Comparison of ENCODE assay signal across 31 cellular contexts in the genomic region with DNA sequence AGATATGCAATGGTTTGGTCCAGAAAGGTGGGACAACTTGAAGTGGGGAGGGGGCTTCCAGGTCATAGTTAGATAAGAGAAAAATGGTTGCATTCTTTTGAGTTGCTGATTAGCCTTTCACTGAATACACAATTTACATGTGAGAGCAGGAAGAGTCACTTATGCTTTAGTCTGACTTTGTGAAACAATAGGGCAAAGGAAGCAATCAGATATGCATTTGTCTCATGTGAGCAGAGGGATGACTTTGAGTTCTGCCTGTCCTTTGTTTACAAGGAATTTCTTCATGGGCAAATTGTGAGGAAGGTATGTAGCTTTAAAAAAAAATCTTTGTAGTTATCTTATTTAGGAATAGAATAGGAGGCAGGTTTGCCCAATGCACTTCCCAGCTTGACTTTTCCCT. TPM values are rescaled to one million over a fixed set of nuclear protein-coding genes. Genes with fewer than 3 reads are reported as not detected.
"Had no signal": no experiment of that assay in that cellular context is flagged by ENCODE, and none has a peak within 500 bp of the region (broad histone marks: within the 10 kb centered on the region; RNA-seq: fewer than 3 reads in every experiment).

No MANE protein-coding gene starts in this region.

- DNase-seq: activated CD4-positive, alpha-beta T cell treated with anti-CD3 and anti-CD28 coated beads, Interleukin-2, amount 10 ng/mL, durations not matched to agents 24 days and 14 days; activated CD4-positive, alpha-beta T cell treated with anti-CD3 and anti-CD28 coated beads, Interleukin-2, amount 50 U/mL, for 4 hours; activated CD8-positive, alpha-beta T cell treated with anti-CD3 and anti-CD28 coated beads for 36 hours; activated gamma-delta T cell; activated naive CD4-positive, alpha-beta T cell treated with Interleukin-2 at 50 U/mL for 16 hours; activated naive CD8-positive, alpha-beta T cell treated with anti-CD3 and anti-CD28 coated beads, Interleukin-2, amount 10 ng/mL, durations not matched to agents 7 days and 5 days; activated T-cell treated with anti-CD3 and anti-CD28 coated beads, Interleukin-2, amount 50 U/mL, for 24 hours; amygdala; Karpas-422; NCI-H1105; NCI-H1417 treated with DMSO at 0.1 percent for 48 hours; NCI-H1930; NCI-H345; NCI-H526; NCI-H748 treated with DMSO at 0.1 percent for 48 hours; NK-92 treated with Interleukin-12 subunit alpha and Interleukin-12 subunit beta, amount 100 ng/mL, for 24 hours; Right ventricle myocardium superior; T1000; WERI-Rb-1 had no signal

- H3K9me3 ChIP-seq: ascending aorta had no signal

- H3K27ac ChIP-seq: ascending aorta, cardiac muscle cell, WERI-Rb-1 had no signal

- H3K4me1 ChIP-seq: ascending aorta had no signal

- H3K27me3 ChIP-seq: ascending aorta, cardiac muscle cell had no signal

- H3K36me3 Mint-ChIP-seq: activated naive CD4-positive, alpha-beta T cell treated with anti-CD3 and anti-CD28 coated beads, Interleukin-2, amount 50 U/mL, for 24 hours; activated naive CD8-positive, alpha-beta T cell treated with anti-CD3 and anti-CD28 coated beads, Interleukin-2, amount 10 ng/mL, durations not matched to agents 7 days and 5 days had no signal

- H3K27ac Mint-ChIP-seq: activated CD4-positive, alpha-beta T cell treated with anti-CD3 and anti-CD28 coated beads, Interleukin-2, amount 10 ng/mL, durations not matched to agents 24 days and 14 days; activated CD8-positive, alpha-beta T cell treated with anti-CD3 and anti-CD28 coated beads for 36 hours; activated naive CD4-positive, alpha-beta T cell treated with anti-CD3 and anti-CD28 coated beads, Interleukin-2, amount 50 U/mL, for 24 hours; activated naive CD8-positive, alpha-beta T cell treated with anti-CD3 and anti-CD28 coated beads, Interleukin-2, amount 10 ng/mL, durations not matched to agents 7 days and 5 days; activated T-cell treated with anti-CD3 and anti-CD28 coated beads, Interleukin-2, amount 50 U/mL, for 24 hours; activated T-helper 2 cell treated with anti-CD3 and anti-CD28 coated beads, Interferon-gamma antibody, Interleukin-2, Interleukin-4, amounts not matched to agents 10 μg/mL and 5 μg/mL and 100 μg/mL, durations not matched to agents 14 hours and 24 hours and 36 hours had no signal

- H3K4me1 Mint-ChIP-seq: activated naive CD4-positive, alpha-beta T cell treated with anti-CD3 and anti-CD28 coated beads, Interleukin-2, amount 50 U/mL, for 24 hours; central memory CD8-positive, alpha-beta T cell had no signal

- H3K4me3 ChIP-seq: ascending aorta, cardiac muscle cell had no signal

- H3K4me3 Mint-ChIP-seq: activated CD4-positive, alpha-beta T cell treated with anti-CD3 and anti-CD28 coated beads, Interleukin-2, amount 10 ng/mL, durations not matched to agents 24 days and 14 days; activated CD8-positive, alpha-beta T cell treated with anti-CD3 and anti-CD28 coated beads for 36 hours; activated naive CD4-positive, alpha-beta T cell treated with anti-CD3 and anti-CD28 coated beads, Interleukin-2, amount 50 U/mL, for 24 hours; activated naive CD8-positive, alpha-beta T cell treated with anti-CD3 and anti-CD28 coated beads, Interleukin-2, amount 10 ng/mL, durations not matched to agents 7 days and 5 days; activated T-cell treated with anti-CD3 and anti-CD28 coated beads, Interleukin-2, amount 50 U/mL, for 24 hours; central memory CD8-positive, alpha-beta T cell had no signal

- H3K27me3 Mint-ChIP-seq: activated CD8-positive, alpha-beta T cell treated with anti-CD3 and anti-CD28 coated beads for 36 hours; activated naive CD4-positive, alpha-beta T cell treated with anti-CD3 and anti-CD28 coated beads, Interleukin-2, amount 50 U/mL, for 24 hours; activated naive CD8-positive, alpha-beta T cell treated with anti-CD3 and anti-CD28 coated beads, Interleukin-2, amount 10 ng/mL, durations not matched to agents 7 days and 5 days; central memory CD8-positive, alpha-beta T cell had no signal

- H3K9me3 Mint-ChIP-seq: activated CD4-positive, alpha-beta T cell treated with anti-CD3 and anti-CD28 coated beads, Interleukin-2, amount 10 ng/mL, durations not matched to agents 24 days and 14 days; activated CD8-positive, alpha-beta T cell treated with anti-CD3 and anti-CD28 coated beads for 36 hours; activated naive CD4-positive, alpha-beta T cell treated with anti-CD3 and anti-CD28 coated beads, Interleukin-2, amount 50 U/mL, for 24 hours; activated naive CD8-positive, alpha-beta T cell treated with anti-CD3 and anti-CD28 coated beads, Interleukin-2, amount 10 ng/mL, durations not matched to agents 7 days and 5 days; activated T-cell treated with anti-CD3 and anti-CD28 coated beads, Interleukin-2, amount 50 U/mL, for 24 hours; activated T-helper 2 cell treated with anti-CD3 and anti-CD28 coated beads, Interferon-gamma antibody, Interleukin-2, Interleukin-4, amounts not matched to agents 10 μg/mL and 5 μg/mL and 100 μg/mL, durations not matched to agents 14 hours and 24 hours and 36 hours; central memory CD8-positive, alpha-beta T cell had no signal

- H3K36me3 ChIP-seq: ascending aorta, cardiac muscle cell, WERI-Rb-1 had no signal

RNA-seq across cellular contexts. Expression of a gene that starts 12.9 kb away (rescaled TPM):
- total RNA-seq: activated CD4-positive, alpha-beta T cell treated with anti-CD3 and anti-CD28 coated beads, Interleukin-2, amount 10 ng/mL, durations not matched to agents 24 days and 14 days; activated CD8-positive, alpha-beta T cell treated with anti-CD3 and anti-CD28 coated beads for 36 hours; activated T-helper 2 cell treated with anti-CD3 and anti-CD28 coated beads, Interferon-gamma antibody, Interleukin-2, Interleukin-4, amounts not matched to agents 10 μg/mL and 5 μg/mL and 100 μg/mL, durations not matched to agents 14 hours and 24 hours and 36 hours; ascending aorta; cardiac muscle cell; chondrocyte; MCF 10A; NCI-H460; OCI-LY7; Right ventricle myocardium superior; T-helper 1 cell treated with Interleukin-12 subunit alpha and Interleukin-12 subunit beta and Interleukin-4 antibody, amounts not matched to agents 30 ng/mL and 1 ng/mL, for 36 hours; T-helper 2 cell treated with Interferon-gamma antibody and Interleukin-4, amounts not matched to agents 100 ng/mL and 5 ng/mL, for 36 hours had no signal
- polyA plus RNA-seq: adipose tissue, cardiac muscle cell had no signal
